8 cellular contexts compared by ENCODE assay signal in the genomic region with DNA sequence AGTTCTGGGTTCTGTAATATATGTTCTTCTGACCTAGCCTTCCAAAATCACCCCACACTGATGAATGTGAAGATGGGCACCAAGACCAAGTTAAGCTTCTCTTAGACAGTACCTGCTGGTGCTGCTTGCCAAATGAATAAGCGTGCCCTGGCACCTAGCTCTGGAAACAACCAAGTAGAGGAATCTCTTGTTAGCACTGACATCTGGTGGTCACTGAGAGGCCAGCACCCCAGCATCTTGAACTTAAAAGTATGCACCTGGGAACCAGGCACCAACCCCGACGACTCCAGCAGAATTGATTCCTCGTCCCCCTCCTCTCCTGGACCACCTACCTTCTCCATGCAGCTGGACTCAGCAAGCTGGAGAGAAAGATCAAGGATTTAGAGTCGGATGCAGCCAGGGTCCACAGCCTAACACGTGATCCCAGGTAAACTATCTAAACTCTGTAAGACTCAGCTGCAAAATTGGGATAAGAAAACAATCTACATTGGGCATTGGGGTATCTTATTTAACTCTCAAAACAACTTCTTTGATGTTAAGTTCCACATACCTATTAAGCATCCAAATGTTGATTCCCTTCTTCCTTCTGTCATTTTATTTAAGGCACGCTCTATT.
DNase-seq lines count a peak whose midpoint lies in the region; ATAC-seq and TF ChIP-seq lines count a peak whose summit lies in the region.

No MANE protein-coding gene starts in this region.

- H3K4me1 Mint-ChIP-seq in activated CD4-positive, alpha-beta T cell treated with anti-CD3 and anti-CD28 coated beads for 36 hours: peaks cover 3% of the 10 kb centered on the region
- peaks cover 0 to 14% of the 10 kb centered on the region in 2 donors for H3K4me1 Mint-ChIP-seq in natural killer cell

- DNase-seq in activated CD4-positive, alpha-beta T cell treated with anti-CD3 and anti-CD28 coated beads for 36 hours: peak; percentile 73
- DNase-seq in activated CD4-positive, alpha-beta T cell treated with anti-CD3 and anti-CD28 coated beads for 1 hour: no peak
- peak; percentile 19 to 47 for DNase-seq in NCI-H1930 (lab: John Stamatoyannopoulos, UW)
- peak; percentile 62 for DNase-seq in activated CD4-positive, alpha-beta T cell treated with anti-CD3 and anti-CD28 coated beads for 48 hours
- DNase-seq in epithelial cell of esophagus (ENCODE audit: low read depth): peak; percentile 85
- no peak for DNase-seq in natural killer cell

- H3K27me3 Mint-ChIP-seq in activated CD4-positive, alpha-beta T cell treated with anti-CD3 and anti-CD28 coated beads for 36 hours: peaks cover 18% of the 10 kb centered on the region
- peaks cover 3 to 6% of the 10 kb centered on the region in 2 donors for H3K27me3 Mint-ChIP-seq in natural killer cell (ENCODE audit: low read depth in 2 of 2)

- H3K4me3 ChIP-seq in epithelial cell of esophagus (ENCODE audit: low read length): no peak overlapping the region

- CTCF ChIA-PET in activated CD4-positive, alpha-beta T cell treated with anti-CD3 and anti-CD28 coated beads for 36 hours (lab: Charles Lee): interaction anchor here (0.6 to 2.1 kb wide), 28 partner anchors 8 to 806 kb away, joined by 3 to 15 read pairs (median 4); no protein-coding TSS in a partner anchor

- intact Hi-C loops in activated CD4-positive, alpha-beta T cell treated with anti-CD3 and anti-CD28 coated beads for 36 hours (cut with DNase I, micrococcal nuclease): loop anchor here in 1 of 2 experiments (2.0 to 10.0 kb wide), 2 partner anchors 191 to 281 kb away; no protein-coding TSS in a partner anchor
- intact Hi-C loops in natural killer cell (cut with micrococcal nuclease): no loop called here

- H3K4me3 Mint-ChIP-seq in activated CD4-positive, alpha-beta T cell treated with anti-CD3 and anti-CD28 coated beads for 36 hours: no peak overlapping the region
- no peak overlapping the region for H3K4me3 Mint-ChIP-seq in natural killer cell

- TF ChIP-seq CTCF in epithelial cell of esophagus (IDR thresholded peaks at IDR 0.05; ENCODE audit: insufficient read depth, low read depth, low read length, missing control alignments) (peak; percentile 89), natural killer cell (IDR thresholded peaks at IDR 0.05) (peak; percentile 13)

- peak; percentile 84 for ATAC-seq in activated CD4-positive, alpha-beta T cell treated with anti-CD3 and anti-CD28 coated beads for 36 hours
- ATAC-seq in HG02571 (IDR thresholded peaks at IDR 0.05; ENCODE audit: unreplicated experiment): peak; percentile 51
- peak in 2 of 3 donors; percentile 46 to 50 for ATAC-seq in natural killer cell
- no peak for ATAC-seq in HG02938 (IDR thresholded peaks at IDR 0.05; ENCODE audit: unreplicated experiment)

- POLR2A ChIA-PET in activated CD4-positive, alpha-beta T cell treated with anti-CD3 and anti-CD28 coated beads for 36 hours (lab: Charles Lee): interaction anchor here (0.6 kb wide), 1 partner anchor 39 kb away, joined by 5 read pairs; no protein-coding TSS in a partner anchor

- H3K27ac Mint-ChIP-seq in activated CD4-positive, alpha-beta T cell treated with anti-CD3 and anti-CD28 coated beads for 36 hours: no peak overlapping the region
- no peak overlapping the region for H3K27ac Mint-ChIP-seq in natural killer cell

- no peaks in the 10 kb centered on the region for H3K9me3 Mint-ChIP-seq in activated CD4-positive, alpha-beta T cell treated with anti-CD3 and anti-CD28 coated beads for 36 hours (ENCODE audit: low read depth)
- no peaks in the 10 kb centered on the region for H3K9me3 Mint-ChIP-seq in natural killer cell

- H3K36me3 Mint-ChIP-seq in activated CD4-positive, alpha-beta T cell treated with anti-CD3 and anti-CD28 coated beads for 36 hours (ENCODE audit: low read depth): no peaks in the 10 kb centered on the region
- no peaks in the 10 kb centered on the region for H3K36me3 Mint-ChIP-seq in natural killer cell

Comparison
In these comparisons a context has a peak if more than half of its experiments do, and no peak if none do; other contexts are left out.
1. DNase-seq: peak in activated CD4-positive, alpha-beta T cell treated with anti-CD3 and anti-CD28 coated beads for 36 hours (single experiment), NCI-H1930 (2 of 2), activated CD4-positive, alpha-beta T cell treated with anti-CD3 and anti-CD28 coated beads for 48 hours (single experiment) and epithelial cell of esophagus (single experiment); none in activated CD4-positive, alpha-beta T cell treated with anti-CD3 and anti-CD28 coated beads for 1 hour (single experiment) and natural killer cell (single experiment).